Comparison of ENCODE assay signal across 8 cellular contexts in genomic region chr12:111056618-111057521, GRCh38. TPM values are rescaled to one million over a fixed set of nuclear protein-coding genes. Genes with fewer than 3 reads are reported as not detected.
A peak's percentile ranks its signal among the peaks of the same experiment; 100 is the strongest.
DNase-seq lines count a peak whose midpoint lies in the region; ATAC-seq lines count a peak whose summit lies in the region.

No MANE protein-coding gene starts in this region.

- H3K36me3 Mint-ChIP-seq in IgD-negative memory B cell = no peaks in the 10 kb centered on the region

- no peak overlapping the region for H4K12ac ChIP-seq in trophoblast cell (ENCODE audit: low read depth, low read length)

- DNase-seq in activated CD4-positive, alpha-beta T cell treated with anti-CD3 and anti-CD28 coated beads for 48 hours = peak; percentile 77
- peak; percentile 73 for DNase-seq in stimulated activated CD8-positive, alpha-beta memory T cell treated with anti-CD3 and anti-CD28 coated beads, Interleukin-4, amount 100 ng/mL, for 48 hours
- DNase-seq in DMS114 treated with DMSO at 0.1 percent for 48 hours (lab: John Stamatoyannopoulos, UW; ENCODE audit: unreplicated experiment) (no peak), AG08395 (ENCODE audit: low spot score) (no peak), trophoblast cell (no peak)

- H3K27me3 ChIP-seq in trophoblast cell (ENCODE audit: insufficient read depth, low read length) = no peaks in the 10 kb centered on the region

- peak overlapping the region; percentile 1 to 93 (median 87) for H3K27ac Mint-ChIP-seq in IgD-negative memory B cell

- H4K8ac ChIP-seq in trophoblast cell (ENCODE audit: low read depth, low read length) = no peak overlapping the region

- H3K36me3 ChIP-seq in trophoblast cell (ENCODE audit: control insufficient read depth in 1 of 2, insufficient read depth in 2 of 2, low read length in 2 of 2) = no peaks in the 10 kb centered on the region

- no peaks in the 10 kb centered on the region for H3K9me3 ChIP-seq in trophoblast cell (ENCODE audit: insufficient read depth, low read depth, low read length)

- no peak overlapping the region for H3K14ac ChIP-seq in trophoblast cell (ENCODE audit: low read length)

- no peak overlapping the region for H2AK5ac ChIP-seq in trophoblast cell (ENCODE audit: low read length)

- no peak overlapping the region for H2BK120ac ChIP-seq in trophoblast cell (ENCODE audit: insufficient read depth, low read length, poor library complexity)

- H3K9ac ChIP-seq in trophoblast cell (ENCODE audit: low read length) = no peak overlapping the region

- peak; percentile 45 for ATAC-seq in esophagus mucosa
- ATAC-seq in HG02970 (IDR thresholded peaks at IDR 0.05; ENCODE audit: low FRiP score, unreplicated experiment) = no peak

- no CpG with 5 or more reads among the region's 8 CpGs for WGBS in trophoblast cell (ENCODE audit: extremely low coverage, insufficient coverage, insufficient read length)

- H3K79me2 ChIP-seq in trophoblast cell (ENCODE audit: control insufficient read depth, insufficient read depth, low read length, poor library complexity) = no peaks in the 10 kb centered on the region

- no peak overlapping the region for H3K4ac ChIP-seq in trophoblast cell (ENCODE audit: low read depth, low read length)

- H3K9me3 Mint-ChIP-seq in IgD-negative memory B cell = peaks cover 7 to 15% (median 9%) of the 10 kb centered on the region in 3 donors

- no peak overlapping the region for H2BK12ac ChIP-seq in trophoblast cell (ENCODE audit: low read length)

- H3K4me3 Mint-ChIP-seq in IgD-negative memory B cell = peak overlapping the region in 2 of 4 donors; percentile 68 to 81

- H3K79me1 ChIP-seq in trophoblast cell (ENCODE audit: low read length) = no peaks in the 10 kb centered on the region

- no peak overlapping the region for H3K23ac ChIP-seq in trophoblast cell (ENCODE audit: low read length)

- peaks cover 9 to 18% (median 14%) of the 10 kb centered on the region in 3 donors for H3K4me1 Mint-ChIP-seq in IgD-negative memory B cell

- peaks cover 1% of the 10 kb centered on the region for H3K27me3 Mint-ChIP-seq in IgD-negative memory B cell

- no peak overlapping the region for H3K4me3 ChIP-seq in trophoblast cell (ENCODE audit: low read depth, low read length)

- no peak overlapping the region for H3K27ac ChIP-seq in trophoblast cell (ENCODE audit: low read depth, low read length)

- H3K18ac ChIP-seq in trophoblast cell (ENCODE audit: low read length) = no peak overlapping the region

- no peak overlapping the region for H3K4me2 ChIP-seq in trophoblast cell (ENCODE audit: low read length)

- no peak overlapping the region for H2BK5ac ChIP-seq in trophoblast cell (ENCODE audit: low read depth, low read length, poor library complexity)

- no peak overlapping the region for H4K91ac ChIP-seq in trophoblast cell (ENCODE audit: low read depth, low read length)

- peaks cover 0 to 2% of the 10 kb centered on the region in 2 experiments for H3K4me1 ChIP-seq in trophoblast cell (ENCODE audit: control insufficient read depth in 1 of 2, insufficient read depth in 2 of 2, low read length in 2 of 2)

- H2AFZ ChIP-seq in trophoblast cell (ENCODE audit: insufficient read depth, low read length, poor library complexity) = no peak overlapping the region

RNA-seq across cellular contexts. Expression of gene CUX2, which starts 22.9 kb away (rescaled TPM):
- not detected for polyA plus RNA-seq in IgD-negative memory B cell
- not detected for total RNA-seq in esophagus mucosa
- 0.27 and 0.29 TPM in 2 replicates for polyA plus RNA-seq in trophoblast cell (2013)

Comparison
In these comparisons a context has a peak if more than half of its experiments do, and no peak if none do; other contexts are left out.
1. DNase-seq: peak in activated CD4-positive, alpha-beta T cell treated with anti-CD3 and anti-CD28 coated beads for 48 hours (single experiment) and stimulated activated CD8-positive, alpha-beta memory T cell treated with anti-CD3 and anti-CD28 coated beads, Interleukin-4, amount 100 ng/mL, for 48 hours (single experiment); none in DMS114 treated with DMSO at 0.1 percent for 48 hours (single experiment), AG08395 (single experiment) and trophoblast cell (0 of 2).